Comparison of ENCODE assay signal across 1 cellular context in the genomic region with DNA sequence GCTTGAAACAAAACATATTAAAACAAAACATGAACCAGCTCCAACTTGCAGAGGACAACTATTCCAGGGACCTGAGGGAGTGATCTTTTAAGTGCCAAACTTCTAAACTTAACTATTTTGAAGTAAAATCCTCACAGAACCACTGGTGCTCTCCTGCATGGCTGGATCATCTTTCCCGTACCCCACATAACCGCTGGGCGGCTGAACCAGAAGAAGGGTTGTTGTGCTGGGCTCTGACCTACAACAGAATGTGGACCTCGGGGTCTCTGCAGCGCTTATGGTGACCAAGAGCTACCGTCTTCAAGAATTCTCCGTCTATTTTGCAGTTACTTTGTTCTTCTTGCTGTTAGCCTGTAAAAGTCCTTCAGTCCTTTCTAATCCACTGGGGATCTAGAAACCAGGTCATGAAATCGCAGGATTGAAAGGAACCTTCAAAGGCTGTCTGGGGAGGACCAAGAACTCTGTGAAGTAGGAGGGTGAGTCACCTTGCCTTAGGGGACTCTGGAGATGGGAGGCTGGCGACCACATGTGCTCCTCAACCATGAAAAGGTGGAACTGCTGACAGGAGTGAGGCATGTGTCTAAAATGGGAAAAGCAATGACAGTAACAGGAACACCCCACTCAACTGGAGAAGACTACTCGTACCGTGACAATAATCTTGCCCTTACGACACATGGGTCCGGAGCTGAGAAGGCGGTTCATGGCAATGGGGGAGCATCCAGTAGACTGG.
TF ChIP-seq lines count a peak whose summit lies in the region.

No MANE protein-coding gene starts in this region.

TF ChIP-seq in WTC11, 78 proteins besides CTCF, POLR2A, EP300 and RAD21 (continued from another document):
- TF ChIP-seq, protein P1, sequence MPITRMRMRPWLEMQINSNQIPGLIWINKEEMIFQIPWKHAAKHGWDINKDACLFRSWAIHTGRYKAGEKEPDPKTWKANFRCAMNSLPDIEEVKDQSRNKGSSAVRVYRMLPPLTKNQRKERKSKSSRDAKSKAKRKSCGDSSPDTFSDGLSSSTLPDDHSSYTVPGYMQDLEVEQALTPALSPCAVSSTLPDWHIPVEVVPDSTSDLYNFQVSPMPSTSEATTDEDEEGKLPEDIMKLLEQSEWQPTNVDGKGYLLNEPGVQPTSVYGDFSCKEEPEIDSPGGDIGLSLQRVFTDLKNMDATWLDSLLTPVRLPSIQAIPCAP (CRISPR knock-in tag; IDR thresholded peaks at IDR 0.05), result no peak
- TF ChIP-seq, protein P2, sequence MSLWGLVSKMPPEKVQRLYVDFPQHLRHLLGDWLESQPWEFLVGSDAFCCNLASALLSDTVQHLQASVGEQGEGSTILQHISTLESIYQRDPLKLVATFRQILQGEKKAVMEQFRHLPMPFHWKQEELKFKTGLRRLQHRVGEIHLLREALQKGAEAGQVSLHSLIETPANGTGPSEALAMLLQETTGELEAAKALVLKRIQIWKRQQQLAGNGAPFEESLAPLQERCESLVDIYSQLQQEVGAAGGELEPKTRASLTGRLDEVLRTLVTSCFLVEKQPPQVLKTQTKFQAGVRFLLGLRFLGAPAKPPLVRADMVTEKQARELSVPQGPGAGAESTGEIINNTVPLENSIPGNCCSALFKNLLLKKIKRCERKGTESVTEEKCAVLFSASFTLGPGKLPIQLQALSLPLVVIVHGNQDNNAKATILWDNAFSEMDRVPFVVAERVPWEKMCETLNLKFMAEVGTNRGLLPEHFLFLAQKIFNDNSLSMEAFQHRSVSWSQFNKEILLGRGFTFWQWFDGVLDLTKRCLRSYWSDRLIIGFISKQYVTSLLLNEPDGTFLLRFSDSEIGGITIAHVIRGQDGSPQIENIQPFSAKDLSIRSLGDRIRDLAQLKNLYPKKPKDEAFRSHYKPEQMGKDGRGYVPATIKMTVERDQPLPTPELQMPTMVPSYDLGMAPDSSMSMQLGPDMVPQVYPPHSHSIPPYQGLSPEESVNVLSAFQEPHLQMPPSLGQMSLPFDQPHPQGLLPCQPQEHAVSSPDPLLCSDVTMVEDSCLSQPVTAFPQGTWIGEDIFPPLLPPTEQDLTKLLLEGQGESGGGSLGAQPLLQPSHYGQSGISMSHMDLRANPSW (CRISPR knock-in tag; conservative IDR thresholded peaks at IDR 0.05; ENCODE audit: low read depth), result no peak
- TF ChIP-seq ZNF671 (CRISPR knock-in tag; IDR thresholded peaks at IDR 0.05) (no peak), JAZF1 (CRISPR knock-in tag; IDR thresholded peaks at IDR 0.05) (no peak), ZNF317 (CRISPR knock-in tag; IDR thresholded peaks at IDR 0.05; ENCODE audit: borderline replicate concordance, low read depth) (no peak), ETV6 (CRISPR knock-in tag; IDR thresholded peaks at IDR 0.05) (no peak), OVOL2 (CRISPR knock-in tag; IDR thresholded peaks at IDR 0.05; ENCODE audit: borderline replicate concordance) (no peak)
- TF ChIP-seq, protein P3, sequence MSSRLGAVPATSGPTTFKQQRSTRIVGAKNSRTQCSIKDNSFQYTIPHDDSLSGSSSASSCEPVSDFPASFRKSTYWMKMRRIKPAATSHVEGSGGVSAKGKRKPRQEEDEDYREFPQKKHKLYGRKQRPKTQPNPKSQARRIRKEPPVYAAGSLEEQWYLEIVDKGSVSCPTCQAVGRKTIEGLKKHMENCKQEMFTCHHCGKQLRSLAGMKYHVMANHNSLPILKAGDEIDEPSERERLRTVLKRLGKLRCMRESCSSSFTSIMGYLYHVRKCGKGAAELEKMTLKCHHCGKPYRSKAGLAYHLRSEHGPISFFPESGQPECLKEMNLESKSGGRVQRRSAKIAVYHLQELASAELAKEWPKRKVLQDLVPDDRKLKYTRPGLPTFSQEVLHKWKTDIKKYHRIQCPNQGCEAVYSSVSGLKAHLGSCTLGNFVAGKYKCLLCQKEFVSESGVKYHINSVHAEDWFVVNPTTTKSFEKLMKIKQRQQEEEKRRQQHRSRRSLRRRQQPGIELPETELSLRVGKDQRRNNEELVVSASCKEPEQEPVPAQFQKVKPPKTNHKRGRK (CRISPR knock-in tag; IDR thresholded peaks at IDR 0.05; ENCODE audit: borderline replicate concordance), result no peak
- TF ChIP-seq, protein P4, sequence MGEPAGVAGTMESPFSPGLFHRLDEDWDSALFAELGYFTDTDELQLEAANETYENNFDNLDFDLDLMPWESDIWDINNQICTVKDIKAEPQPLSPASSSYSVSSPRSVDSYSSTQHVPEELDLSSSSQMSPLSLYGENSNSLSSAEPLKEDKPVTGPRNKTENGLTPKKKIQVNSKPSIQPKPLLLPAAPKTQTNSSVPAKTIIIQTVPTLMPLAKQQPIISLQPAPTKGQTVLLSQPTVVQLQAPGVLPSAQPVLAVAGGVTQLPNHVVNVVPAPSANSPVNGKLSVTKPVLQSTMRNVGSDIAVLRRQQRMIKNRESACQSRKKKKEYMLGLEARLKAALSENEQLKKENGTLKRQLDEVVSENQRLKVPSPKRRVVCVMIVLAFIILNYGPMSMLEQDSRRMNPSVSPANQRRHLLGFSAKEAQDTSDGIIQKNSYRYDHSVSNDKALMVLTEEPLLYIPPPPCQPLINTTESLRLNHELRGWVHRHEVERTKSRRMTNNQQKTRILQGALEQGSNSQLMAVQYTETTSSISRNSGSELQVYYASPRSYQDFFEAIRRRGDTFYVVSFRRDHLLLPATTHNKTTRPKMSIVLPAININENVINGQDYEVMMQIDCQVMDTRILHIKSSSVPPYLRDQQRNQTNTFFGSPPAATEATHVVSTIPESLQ (CRISPR knock-in tag; IDR thresholded peaks at IDR 0.05), result no peak
